ENCODE assay signal across 9 cellular contexts in genomic region chr22:20857247-20857643, GRCh38. TPM values are rescaled to one million over a fixed set of nuclear protein-coding genes. Genes with fewer than 3 reads are reported as not detected.
A peak's percentile ranks its signal among the peaks of the same experiment; 100 is the strongest.
DNase-seq lines count a peak whose midpoint lies in the region; ATAC-seq and TF ChIP-seq lines count a peak whose summit lies in the region.
"Had no signal": no experiment of that assay in that cellular context is flagged by ENCODE, and none has a peak within 500 bp of the region (broad histone marks: within the 10 kb centered on the region; RNA-seq: fewer than 3 reads in every experiment).

No MANE protein-coding gene starts in this region.

- intact Hi-C loops in right cardiac atrium (cut with DNase I) (no loop called here), spleen (cut with DNase I; ENCODE audit: low total_unique reads) (loop anchor here (5.0 kb wide), 1 partner anchor 60 kb away; the partner anchor contains the start of gene CRKL), thyroid gland (cut with DNase I) (no loop called here)

- H3K27me3 ChIP-seq in WERI-Rb-1 (ENCODE audit: insufficient read depth, low read depth, severe bottlenecking) (no peaks in the 10 kb centered on the region), right cardiac atrium (ENCODE audit: control insufficient read depth, insufficient read depth) (no peaks in the 10 kb centered on the region), spleen (replicated peaks in 1 of 7) (no peaks in the 10 kb centered on the region), thyroid gland (no peaks in the 10 kb centered on the region)

- CTCF ChIA-PET in HEK293 (lab: Yijun Ruan, JAX), result interaction anchor here (0.6 to 0.8 kb wide), 3 partner anchors 27 to 52 kb away, joined by 3 to 4 read pairs (median 3); no protein-coding TSS in a partner anchor

- DNase-seq in WERI-Rb-1, result no peak
- no peak for DNase-seq in right cardiac atrium
- no peak for DNase-seq in spleen
- no peak for DNase-seq in thyroid gland
- DNase-seq in NCI-H774 (lab: John Stamatoyannopoulos, UW), result no peak
- DNase-seq: H7, NCI-H69 had no signal

- POLR2A ChIA-PET in HEK293 (lab: Yijun Ruan, JAX), result interaction anchor here (0.5 to 1.0 kb wide), 3 partner anchors 10 to 146 kb away, joined by 3 to 4 read pairs (median 3); no protein-coding TSS in a partner anchor

- H3K4me3 ChIP-seq in HEK293 (ENCODE audit: low read depth, low read length), result peak overlapping the region; percentile 73
- peak overlapping the region; percentile 68 for H3K4me3 ChIP-seq in WERI-Rb-1 (ENCODE audit: low read depth, low read length)
- H3K4me3 ChIP-seq in right cardiac atrium (ENCODE audit: low read length), result peak overlapping the region; percentile 65
- peak overlapping the region in 6 of 8 donors; percentile 79 to 98 (median 90) for H3K4me3 ChIP-seq in spleen
- no peak overlapping the region for H3K4me3 ChIP-seq in thyroid gland (replicated peaks in 1 of 3)

- 18% methylated on average over 7 of the region's 7 CpGs for WGBS in right cardiac atrium
- 41 to 77% (median 60%) methylated on average over 7 of the region's 7 CpGs for WGBS in spleen, 5 donors
- WGBS in thyroid gland, 2 donors, result 37 to 62% methylated on average over 7 of the region's 7 CpGs

- peaks cover 0 to 8% of the 10 kb centered on the region in 2 experiments; a peak in 1 of 3 replicates for H3K36me3 ChIP-seq in HEK293 (ENCODE audit: control insufficient read depth in 2 of 2, insufficient read depth in 1 of 2, low read length in 2 of 2)
- no peaks in the 10 kb centered on the region; the same call in 1 of the 2 replicates for H3K36me3 ChIP-seq in WERI-Rb-1
- peaks cover 0 to 17% (median 0%) of the 10 kb centered on the region in 6 donors for H3K36me3 ChIP-seq in spleen
- H3K36me3 ChIP-seq in thyroid gland, result no peaks in the 10 kb centered on the region

- H3K9me3 ChIP-seq in HEK293 (ENCODE audit: control insufficient read depth, insufficient read depth, low read depth, low read length) (no peaks in the 10 kb centered on the region), WERI-Rb-1 (ENCODE audit: severe bottlenecking) (no peaks in the 10 kb centered on the region), right cardiac atrium (ENCODE audit: control insufficient read depth, low read length) (no peaks in the 10 kb centered on the region), spleen (no peaks in the 10 kb centered on the region), thyroid gland (no peaks in the 10 kb centered on the region)

- H3K4me1 ChIP-seq in HEK293 (ENCODE audit: control insufficient read depth, insufficient read depth, low read length), result 0 out of 2 replicates have a peak, but pooled peaks cover 2% of the 10 kb centered on the region
- H3K4me1 ChIP-seq in right cardiac atrium (ENCODE audit: control insufficient read depth, insufficient read depth, low read length), result peaks cover 10% of the 10 kb centered on the region
- H3K4me1 ChIP-seq in spleen, result peaks cover 32 to 93% (median 66%) of the 10 kb centered on the region in 6 donors
- peaks cover 32 to 34% of the 10 kb centered on the region in 2 donors for H3K4me1 ChIP-seq in thyroid gland

- TF ChIP-seq POLR2A in spleen (IDR thresholded peaks at IDR 0.05), result no peak
- TF ChIP-seq POLR2A in thyroid gland (IDR thresholded peaks at IDR 0.05), result no peak

- no peak overlapping the region for H3K27ac ChIP-seq in HEK293 (ENCODE audit: extremely low read depth, low read depth, low read length)
- no peak overlapping the region for H3K27ac ChIP-seq in WERI-Rb-1
- H3K27ac ChIP-seq in right cardiac atrium (ENCODE audit: low read length), result peak overlapping the region; percentile 58
- peak overlapping the region in 5 of 8 donors; percentile 76 to 97 (median 93) for H3K27ac ChIP-seq in spleen
- H3K27ac ChIP-seq in thyroid gland, result peak overlapping the region in 1 of 3 donors; percentile 57

- TF ChIP-seq CTCF in HEK293 (tag by site-specific recombination; IDR thresholded peaks at IDR 0.05) (no peak), WERI-Rb-1 (IDR thresholded peaks at IDR 0.05; ENCODE audit: low read depth, low read length) (no peak), spleen (IDR thresholded peaks at IDR 0.05 in 8 of 11, conservative IDR thresholded peaks at IDR 0.05 in 3 of 11) (no peak), thyroid gland (IDR thresholded peaks at IDR 0.05) (no peak)

- no peak for ATAC-seq in right cardiac atrium
- ATAC-seq in HG03469 (IDR thresholded peaks at IDR 0.05; ENCODE audit: unreplicated experiment), result no peak

TF ChIP-seq in HEK293, 187 proteins besides CTCF, POLR2A, EP300 and RAD21:
- TF ChIP-seq HOXD13 (CRISPR knock-in tag; IDR thresholded peaks at IDR 0.05; ENCODE audit: borderline replicate concordance), result no peak
- no peak for TF ChIP-seq ZNF544 (tag by site-specific recombination; IDR thresholded peaks at IDR 0.05)
- TF ChIP-seq ZNF510 (tag by site-specific recombination; IDR thresholded peaks at IDR 0.05; ENCODE audit: insufficient replicate concordance), result no peak
- TF ChIP-seq ZNF423 (tag by site-specific recombination; IDR thresholded peaks at IDR 0.05), result no peak
- no peak for TF ChIP-seq AEBP2 (tag by site-specific recombination; IDR thresholded peaks at IDR 0.05; ENCODE audit: borderline replicate concordance)
- no peak for TF ChIP-seq ZFP69B (tag by site-specific recombination; IDR thresholded peaks at IDR 0.05)
- TF ChIP-seq ZNF140 (tag by site-specific recombination; IDR thresholded peaks at IDR 0.05), result no peak
- no peak for TF ChIP-seq ZNF132 (tag by site-specific recombination; IDR thresholded peaks at IDR 0.05; ENCODE audit: borderline replicate concordance)
- TF ChIP-seq ZNF37A (tag by site-specific recombination; IDR thresholded peaks at IDR 0.05), result no peak

RNA-seq across cellular contexts. Expression of gene PI4KA, which starts 1.4 kb away (rescaled TPM):
- total RNA-seq in right cardiac atrium (10 to 100 TPM; 50.9 to 61.9 (median 53.2) TPM), spleen (100 to 1,000 TPM in 6 of 7 donors, 10 to 100 TPM in 1; 86.2 to 143 (median 122) TPM), thyroid gland (100 to 1,000 TPM in 3 of 4 donors, 10 to 100 TPM in 1; 85.0 to 127 (median 101) TPM)
- polyA plus RNA-seq in right cardiac atrium (31.3 TPM), spleen (10 to 100 TPM; 29.8 to 48.1 (median 35.3) TPM)

RNA-seq across cellular contexts. Expression of gene SNAP29, which starts 1.6 kb away (rescaled TPM):
- 10 to 100 TPM; 25.1 to 27.8 (median 26.5) TPM for total RNA-seq in right cardiac atrium
- polyA plus RNA-seq in right cardiac atrium, result 18.8 TPM
- total RNA-seq in spleen, result 10 to 100 TPM; 22.6 to 33.5 (median 28.2) TPM
- 10 to 100 TPM; 13.7 to 19.5 (median 17.2) TPM for polyA plus RNA-seq in spleen
- 10 to 100 TPM; 17.1 to 21.1 (median 17.6) TPM for total RNA-seq in thyroid gland

RNA-seq across cellular contexts. Expression of gene CRKL, which starts 60.0 kb away (rescaled TPM):
- total RNA-seq in right cardiac atrium (10 to 100 TPM; 50.5 to 53.7 (median 52.0) TPM), spleen (10 to 100 TPM; 56.7 to 65.3 (median 58.1) TPM), thyroid gland (10 to 100 TPM; 38.5 to 47.8 (median 42.1) TPM)
- polyA plus RNA-seq in right cardiac atrium (20.8 TPM), spleen (10 to 100 TPM; 11.5 to 17.9 (median 12.2) TPM)

Comparison
In these comparisons a context has a peak if more than half of its experiments do, and no peak if none do; other contexts are left out.
1. H3K27ac ChIP-seq: peak in right cardiac atrium (single experiment) and spleen (5 of 8); none in HEK293 (single experiment) and WERI-Rb-1 (single experiment).
2. H3K4me3 ChIP-seq: peak in HEK293 (single experiment), WERI-Rb-1 (single experiment), right cardiac atrium (single experiment) and spleen (6 of 8); none in thyroid gland (0 of 3).